In genomic region chr5:73985145-73985544, GRCh38 we compare ENCODE assay signal across 10 cellular contexts.
DNase-seq lines count a peak whose midpoint lies in the region; ATAC-seq and TF ChIP-seq lines count a peak whose summit lies in the region.
"Had no signal": no experiment of that assay in that cellular context is flagged by ENCODE, and none has a peak within 500 bp of the region (broad histone marks: within the 10 kb centered on the region; RNA-seq: fewer than 3 reads in every experiment).

No MANE protein-coding gene starts in this region.

- H3K4me3 ChIP-seq in brain microvascular endothelial cell (ENCODE audit: low read depth, low read length): no peak overlapping the region
- no peak overlapping the region for H3K4me3 ChIP-seq in left lung

- peak; percentile 50 for TF ChIP-seq CTCF in C4-2B (conservative IDR thresholded peaks at IDR 0.05)
- TF ChIP-seq CTCF in LNCAP (IDR thresholded peaks at IDR 0.05): peak; percentile 38; the same call in 1 of the 2 replicates
- peak; percentile 58 for TF ChIP-seq CTCF in brain microvascular endothelial cell (IDR thresholded peaks at IDR 0.05; ENCODE audit: low read depth, low read length, missing control alignments)
- no peak for TF ChIP-seq CTCF in left lung (IDR thresholded peaks at IDR 0.05)

- intact Hi-C loops in left lung (cut with DNase I): no loop called here
- intact Hi-C loops in posterior cingulate gyrus (cut with DNase I): no loop called here

- peak; percentile 80 for ATAC-seq in left lung
- no peak for ATAC-seq in GM19397 (IDR thresholded peaks at IDR 0.05; ENCODE audit: unreplicated experiment)
- ATAC-seq in GM21367 (IDR thresholded peaks at IDR 0.05; ENCODE audit: unreplicated experiment): no peak
- no peak for ATAC-seq in HG03342 (IDR thresholded peaks at IDR 0.05; ENCODE audit: unreplicated experiment)

- H3K4me1 ChIP-seq in left lung: no peaks in the 10 kb centered on the region

- H3K9me3 ChIP-seq in left lung: no peaks in the 10 kb centered on the region

- H3K36me3 ChIP-seq in brain microvascular endothelial cell (replicated peaks): no peaks in the 10 kb centered on the region
- H3K36me3 ChIP-seq in left lung: no peaks in the 10 kb centered on the region

- H3K27ac ChIP-seq in C4-2B: no peak overlapping the region
- H3K27ac ChIP-seq in brain microvascular endothelial cell: no peak overlapping the region
- H3K27ac ChIP-seq in left lung: no peak overlapping the region

- in situ Hi-C loops in brain microvascular endothelial cell (cut with HindIII; ENCODE audit: low pct_ligation_motif_present, low sequenced_read_pairs): no loop called here

- H3K27me3 ChIP-seq in brain microvascular endothelial cell (replicated peaks): no peaks in the 10 kb centered on the region
- H3K27me3 ChIP-seq in left lung: no peaks in the 10 kb centered on the region

- peak; percentile 20 for DNase-seq in brain microvascular endothelial cell
- no peak for DNase-seq in left lung
- DNase-seq in posterior cingulate gyrus: no peak
- DNase-seq: kidney glomerular epithelial cell, T-helper 9 cell had no signal

Comparison
In these comparisons a context has a peak if more than half of its experiments do, and no peak if none do; other contexts are left out.
1. CTCF ChIP-seq: peak in C4-2B (single experiment), LNCAP (single experiment) and brain microvascular endothelial cell (single experiment); none in left lung (0 of 2).